ENCODE assay signal across 19 cellular contexts in the genomic region with DNA sequence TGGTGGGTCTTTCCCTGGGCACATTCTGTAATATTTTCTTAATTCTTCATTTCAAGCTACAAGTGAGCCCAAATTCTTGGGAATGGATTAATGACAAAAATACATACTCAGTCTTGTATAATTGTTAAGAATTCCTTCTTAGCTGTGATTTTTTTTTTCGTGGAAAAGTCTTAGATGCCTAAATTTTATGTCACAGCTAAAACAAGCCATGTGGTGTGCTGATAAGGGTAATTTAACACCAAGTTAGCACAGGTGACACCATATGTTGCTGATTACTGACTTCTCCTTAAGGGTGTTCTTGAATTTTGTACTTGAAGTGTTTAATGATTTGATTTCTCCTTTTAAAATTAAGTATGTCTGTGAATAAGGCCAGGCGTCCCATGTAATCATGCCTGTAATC. TPM values are rescaled to one million over a fixed set of nuclear protein-coding genes. Genes with fewer than 3 reads are reported as not detected.
DNase-seq lines count a peak whose midpoint lies in the region; ATAC-seq, FAIRE-seq and TF ChIP-seq lines count a peak whose summit lies in the region.
"Had no signal": no experiment of that assay in that cellular context is flagged by ENCODE, and none has a peak within 500 bp of the region (broad histone marks: within the 10 kb centered on the region; RNA-seq: fewer than 3 reads in every experiment).

No MANE protein-coding gene starts in this region.

- H3K36me3 ChIP-seq in GM23248 (ENCODE audit: low read depth) (no peaks in the 10 kb centered on the region), pancreas (no peaks in the 10 kb centered on the region)
- H3K36me3 ChIP-seq: lower lobe of right lung, neutrophil, stomach, transverse colon had no signal

- no peaks in the 10 kb centered on the region for H4K20me1 ChIP-seq in GM23248 (ENCODE audit: insufficient read depth)

- peaks cover 100% of the 10 kb centered on the region for H3K79me2 ChIP-seq in GM23248 (ENCODE audit: insufficient read depth)

- H3K36me3 Mint-ChIP-seq in activated naive CD8-positive, alpha-beta T cell treated with anti-CD3 and anti-CD28 coated beads for 36 hours = peaks cover 5% of the 10 kb centered on the region

- H3K27ac ChIP-seq in GM23248 = no peak overlapping the region
- H3K27ac ChIP-seq in pancreas = no peak overlapping the region
- H3K27ac ChIP-seq: transverse colon had no signal

- DNase-seq in NCI-H82 (lab: John Stamatoyannopoulos, UW) = peak; percentile 26
- no peak for DNase-seq in NCI-H82 treated with DMSO at 0.1 percent for 48 hours (lab: John Stamatoyannopoulos, UW; ENCODE audit: unreplicated experiment)
- DNase-seq in GM23248 = no peak
- DNase-seq in activated naive CD8-positive, alpha-beta T cell treated with anti-CD3 and anti-CD28 coated beads for 36 hours = no peak
- DNase-seq in pancreas = no peak
- DNase-seq in NCI-H446 treated with DMSO at 0.1 percent for 48 hours (lab: John Stamatoyannopoulos, UW) = no peak
- no peak for DNase-seq in globus pallidus (ENCODE audit: low spot score)
- DNase-seq: 8988T; activated CD4-positive, CD25-positive, alpha-beta regulatory T cell treated with anti-CD3 and anti-CD28 coated beads, Interleukin-2, amount 50 U/mL, for 72 hours; cortex of kidney; lower lobe of right lung; NCI-H1436 treated with DMSO at 0.1 percent for 48 hours; NCI-H69; small intestine; stomach; transverse colon had no signal

- H3F3A ChIP-seq in GM23248 (ENCODE audit: insufficient read depth) = peaks cover 13% of the 10 kb centered on the region; the same call in 1 of the 2 replicates

- peak overlapping the region; percentile 97 for H3K27ac Mint-ChIP-seq in activated naive CD8-positive, alpha-beta T cell treated with anti-CD3 and anti-CD28 coated beads for 36 hours

- peaks cover 51% of the 10 kb centered on the region for H3K4me1 ChIP-seq in GM23248 (ENCODE audit: insufficient read depth)
- H3K4me1 ChIP-seq in pancreas = peaks cover 8 to 22% (median 14%) of the 10 kb centered on the region in 3 donors

- no peaks in the 10 kb centered on the region for H3K9me3 Mint-ChIP-seq in activated naive CD8-positive, alpha-beta T cell treated with anti-CD3 and anti-CD28 coated beads for 36 hours
- H3K9me3 Mint-ChIP-seq: activated T-helper 1 cell treated with anti-CD3 and anti-CD28 coated beads, Interleukin-12 subunit alpha, Interleukin-12 subunit beta, Interleukin-2, Interleukin-4 antibody, amounts not matched to agents 30 ng/mL and 10 ng/mL and 1 ng/mL, durations not matched to agents 14 hours and 24 hours and 36 hours had no signal

- H3K4me3 ChIP-seq in GM23248 (no peak overlapping the region), pancreas (no peak overlapping the region)
- H3K4me3 ChIP-seq: stomach, transverse colon had no signal

- peak in 3 of 4 donors; percentile 41 to 49 (median 42) for ATAC-seq in pancreas
- ATAC-seq in GM18498 (IDR thresholded peaks at IDR 0.05; ENCODE audit: unreplicated experiment) = no peak

- peak overlapping the region; percentile 68 for H3K4me2 ChIP-seq in GM23248 (ENCODE audit: unreplicated experiment)

- WGBS in GM23248 (ENCODE audit: low coverage in 1 of 2, low lambda C conversion rate in 2 of 2, missing lambda C conversion rate in 2 of 2), 2 experiments = 30 to 54% methylated on average over 2 of the region's 2 CpGs
- 35 to 37% methylated on average over 2 of the region's 2 CpGs for WGBS in pancreas, 2 donors

- H3K27me3 Mint-ChIP-seq in activated naive CD8-positive, alpha-beta T cell treated with anti-CD3 and anti-CD28 coated beads for 36 hours = no peaks in the 10 kb centered on the region

- TF ChIP-seq CTCF in pancreas (IDR thresholded peaks at IDR 0.05) = no peak

- in situ Hi-C loops in GM23248 (cut with MboI) = no loop called here

- no peak for FAIRE-seq in pancreas (lab: Jason Lieb, UNC)
- FAIRE-seq: small intestine had no signal

- H3K27me3 ChIP-seq in GM23248 (replicated peaks; ENCODE audit: insufficient read depth) (no peaks in the 10 kb centered on the region), pancreas (no peaks in the 10 kb centered on the region)
- H3K27me3 ChIP-seq: neutrophil, stomach, transverse colon had no signal

- H3K9ac ChIP-seq in GM23248 = no peak overlapping the region

- no peak overlapping the region for H2AFZ ChIP-seq in GM23248

- H3K4me3 Mint-ChIP-seq in activated naive CD8-positive, alpha-beta T cell treated with anti-CD3 and anti-CD28 coated beads for 36 hours = no peak overlapping the region

- peaks cover 21% of the 10 kb centered on the region for H3K4me1 Mint-ChIP-seq in activated naive CD8-positive, alpha-beta T cell treated with anti-CD3 and anti-CD28 coated beads for 36 hours

- H3K9me3 ChIP-seq in GM23248 (ENCODE audit: low read depth) (no peaks in the 10 kb centered on the region), pancreas (no peaks in the 10 kb centered on the region)
- H3K9me3 ChIP-seq: lower lobe of right lung, neutrophil, stomach, transverse colon had no signal

- intact Hi-C loops in pancreas (cut with DNase I) = no loop called here

- H3K9me2 ChIP-seq in GM23248 (ENCODE audit: insufficient read depth) = no peaks in the 10 kb centered on the region

RNA-seq across cellular contexts. Expression of a gene that starts 29.3 kb away (rescaled TPM):
- 6.9 and 17.1 TPM in 2 replicates for total RNA-seq in GM23248 (2014; rRNA removed; shearing (Covaris generic))
- polyA plus RNA-seq in GM23248 (2016; fragmentation: Nextera tagmentation; extraction: Ambion mirVana) (11.5 and 14.2 TPM in 2 replicates), pancreas (10 to 100 TPM; 11.4 to 16.3 TPM)
- 1 to 10 TPM; 6.0 to 7.9 TPM for total RNA-seq in activated naive CD8-positive, alpha-beta T cell treated with anti-CD3 and anti-CD28 coated beads for 36 hours
- total RNA-seq in pancreas = 10 to 100 TPM; 16.0 to 25.2 (median 17.5) TPM
